In genomic region chr7:143248781-143249354, GRCh38 we compare ENCODE assay signal across 1 cellular context.
TF ChIP-seq lines count a peak whose summit lies in the region.

No MANE protein-coding gene starts in this region.

TF ChIP-seq in HepG2, 621 proteins besides CTCF, POLR2A, EP300 and RAD21 (continued from another document and continues in another):
- peak; percentile 28; the same call in 1 of the 2 replicates for TF ChIP-seq THRA (CRISPR knock-in tag; IDR thresholded peaks at IDR 0.05; ENCODE audit: borderline replicate concordance)
- no peak for TF ChIP-seq BCLAF1 (IDR thresholded peaks at IDR 0.05)
- no peak for TF ChIP-seq LBX2 (CRISPR knock-in tag; IDR thresholded peaks at IDR 0.05; ENCODE audit: borderline replicate concordance)
- TF ChIP-seq ZNF772 (CRISPR knock-in tag; IDR thresholded peaks at IDR 0.05), result no peak
- TF ChIP-seq ZNF468 (CRISPR knock-in tag; IDR thresholded peaks at IDR 0.05), result no peak
- no peak for TF ChIP-seq ZBTB46 (CRISPR knock-in tag; IDR thresholded peaks at IDR 0.05; ENCODE audit: borderline replicate concordance)
- TF ChIP-seq HNRNPK (IDR thresholded peaks at IDR 0.05; ENCODE audit: low read depth, low read length, poor library complexity, severe bottlenecking), result no peak
- peak; percentile 57; the same call in 1 of the 2 replicates for TF ChIP-seq REPIN1 (CRISPR knock-in tag; IDR thresholded peaks at IDR 0.05; ENCODE audit: borderline replicate concordance, low read depth)
- no peak for TF ChIP-seq POLR2G (IDR thresholded peaks at IDR 0.05; ENCODE audit: low read depth, low read length)
- no peak for TF ChIP-seq SP1 (IDR thresholded peaks at IDR 0.05)
- no peak for TF ChIP-seq SP1 (CRISPR knock-in tag; IDR thresholded peaks at IDR 0.05)
- TF ChIP-seq CBX5 (CRISPR knock-in tag; IDR thresholded peaks at IDR 0.05; ENCODE audit: borderline replicate concordance), result no peak
- no peak for TF ChIP-seq ZNF274 (CRISPR knock-in tag; IDR thresholded peaks at IDR 0.05)
- TF ChIP-seq PRDM10 (CRISPR knock-in tag; IDR thresholded peaks at IDR 0.05; ENCODE audit: low read depth), result no peak
- TF ChIP-seq SKIL (CRISPR knock-in tag; IDR thresholded peaks at IDR 0.05; ENCODE audit: borderline replicate concordance), result no peak
- TF ChIP-seq ZNF101 (CRISPR knock-in tag; IDR thresholded peaks at IDR 0.05; ENCODE audit: borderline replicate concordance, low read depth), result no peak
- TF ChIP-seq ZNF850 (CRISPR knock-in tag; conservative IDR thresholded peaks at IDR 0.05), result no peak
- peak; percentile 72 for TF ChIP-seq PAXIP1 (CRISPR knock-in tag; conservative IDR thresholded peaks at IDR 0.05)
- TF ChIP-seq NFAT5 (CRISPR knock-in tag; IDR thresholded peaks at IDR 0.05), result no peak
- no peak for TF ChIP-seq IKZF4 (CRISPR knock-in tag; IDR thresholded peaks at IDR 0.05; ENCODE audit: borderline replicate concordance, low read depth, not compliant biosample characterization)
- no peak for TF ChIP-seq PREB (CRISPR knock-in tag; IDR thresholded peaks at IDR 0.05)
- TF ChIP-seq RORA (CRISPR knock-in tag; IDR thresholded peaks at IDR 0.05), result no peak
- 0 out of 2 replicates have a peak, but pooled peaks have one; percentile 26 for TF ChIP-seq KAT8 (CRISPR knock-in tag; IDR thresholded peaks at IDR 0.05)
- no peak for TF ChIP-seq CHD4 (IDR thresholded peaks at IDR 0.05; ENCODE audit: borderline replicate concordance, low read length)
- no peak for TF ChIP-seq ZNF557 (CRISPR knock-in tag; IDR thresholded peaks at IDR 0.05)
- no peak for TF ChIP-seq ZNF776 (CRISPR knock-in tag; IDR thresholded peaks at IDR 0.05)
